8 cellular contexts compared by ENCODE assay signal in genomic region chr18:35756506-35757117, GRCh38.
DNase-seq lines count a peak whose midpoint lies in the region; ATAC-seq and TF ChIP-seq lines count a peak whose summit lies in the region.

No MANE protein-coding gene starts in this region.

- intact Hi-C loops in lower lobe of right lung (cut with DNase I): loop anchor here (10.0 kb wide), 1 partner anchor 188 kb away; no protein-coding TSS in a partner anchor

- DNase-seq in GM04504 (ENCODE audit: low read depth): peak; percentile 20
- peak; percentile 77 for DNase-seq in NCI-H2227 treated with DMSO at 0.1 percent for 48 hours (lab: John Stamatoyannopoulos, UW)
- peak; percentile 37 to 68 for DNase-seq in dermis microvascular lymphatic vessel endothelial cell (ENCODE audit: low read depth in 2 of 2)
- DNase-seq in lower lobe of right lung: no peak
- peak; percentile 17 to 29 for DNase-seq in stimulated activated CD8-positive, alpha-beta memory T cell treated with anti-CD3 and anti-CD28 coated beads, Interleukin-4, amount 100 ng/mL, for 1 hour (ENCODE audit: low read depth in 2 of 2, low spot score in 1 of 2)

- TF ChIP-seq CTCF in lower lobe of right lung (IDR thresholded peaks at IDR 0.05): peak; percentile 89

- H3K4me1 ChIP-seq in lower lobe of right lung: no peaks in the 10 kb centered on the region

- peak; percentile 54 for ATAC-seq in HG02981 (IDR thresholded peaks at IDR 0.05; ENCODE audit: unreplicated experiment)
- peak; percentile 36 to 55 for ATAC-seq in activated CD4-positive, CD25-positive, alpha-beta regulatory T cell treated with anti-CD3 and anti-CD28 coated beads, Interleukin-2, amount 50 U/mL, for 24 hours
- ATAC-seq in lower lobe of right lung: peak; percentile 69 to 78
- no peak for ATAC-seq in HG03469 (IDR thresholded peaks at IDR 0.05; ENCODE audit: unreplicated experiment)

- H3K9me3 ChIP-seq in lower lobe of right lung: no peaks in the 10 kb centered on the region

- H3K36me3 ChIP-seq in lower lobe of right lung: no peaks in the 10 kb centered on the region

- peaks cover 9% of the 10 kb centered on the region for H3K27me3 ChIP-seq in lower lobe of right lung (ENCODE audit: low read depth)

- H3K27ac ChIP-seq in lower lobe of right lung: no peak overlapping the region

- no peak overlapping the region for H3K4me3 ChIP-seq in lower lobe of right lung
